ENCODE assay signal across 14 cellular contexts in the genomic region with DNA sequence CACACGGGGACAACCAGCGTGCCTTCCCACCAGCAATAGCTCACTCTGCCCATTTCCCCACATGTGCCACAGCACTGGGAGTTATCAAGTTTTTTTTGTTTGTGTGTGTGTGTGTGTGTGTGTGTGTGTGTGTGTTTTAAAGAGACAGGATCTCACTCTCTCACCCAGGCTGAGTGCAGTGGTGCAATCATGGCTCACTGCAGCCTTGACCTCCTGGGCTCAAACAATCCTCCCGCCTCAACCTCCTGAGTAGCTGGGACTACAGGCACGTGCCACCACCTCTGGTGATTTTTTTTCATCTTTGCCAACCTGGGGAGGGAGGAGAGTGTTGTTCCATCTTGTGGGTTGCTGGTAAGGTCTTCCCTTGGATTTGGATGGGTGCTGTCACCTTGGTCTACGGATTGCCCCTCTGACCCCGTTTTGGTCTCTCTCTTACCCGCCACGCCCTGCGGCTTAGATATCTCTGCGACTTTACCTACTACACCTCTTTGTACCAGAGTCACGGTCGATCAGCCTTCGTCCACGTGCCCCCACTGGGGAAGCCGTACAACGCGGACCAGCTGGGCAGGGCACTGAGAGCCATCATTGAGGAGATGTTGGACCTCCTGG. TPM values are rescaled to one million over a fixed set of nuclear protein-coding genes. Genes with fewer than 3 reads are reported as not detected.
A peak's percentile ranks its signal among the peaks of the same experiment; 100 is the strongest.
DNase-seq lines count a peak whose midpoint lies in the region; ATAC-seq and TF ChIP-seq lines count a peak whose summit lies in the region.
"Had no signal": no experiment of that assay in that cellular context is flagged by ENCODE, and none has a peak within 500 bp of the region (broad histone marks: within the 10 kb centered on the region; RNA-seq: fewer than 3 reads in every experiment).

No MANE protein-coding gene starts in this region.

- no peaks in the 10 kb centered on the region for H4K20me1 ChIP-seq in BLaER1 treated with 17β-estradiol and CSF1 and Interleukin-3, amounts not matched to agents 10 nM and 100 nM

- H3K9ac ChIP-seq in BLaER1 treated with 17β-estradiol and CSF1 and Interleukin-3, amounts not matched to agents 10 nM and 100 nM = peak overlapping the region in 10 of 11 experiments; percentile 0 to 71 (median 58); a peak in 13 of 22 replicates

- peak overlapping the region; percentile 68 to 85 (median 80); a peak in 20 of 22 replicates for H3K27ac ChIP-seq in BLaER1 treated with 17β-estradiol and CSF1 and Interleukin-3, amounts not matched to agents 10 nM and 100 nM
- peak overlapping the region; percentile 51 to 96 (median 90) for H3K27ac ChIP-seq in adrenal gland

- ATAC-seq in mucosa of descending colon (peak; percentile 20), HG03460 (IDR thresholded peaks at IDR 0.05; ENCODE audit: unreplicated experiment) (no peak), sciatic nerve (no peak)
- ATAC-seq: activated CD8-positive, alpha-beta T cell treated with anti-CD3 and anti-CD28 coated beads for 36 hours had no signal

- peaks cover 27 to 68% (median 36%) of the 10 kb centered on the region in 10 experiments for H3K4me1 ChIP-seq in BLaER1 treated with 17β-estradiol and CSF1 and Interleukin-3, amounts not matched to agents 10 nM and 100 nM
- H3K4me1 ChIP-seq in adrenal gland (replicated peaks in 1 of 2) (peaks cover 21 to 23% of the 10 kb centered on the region in 2 donors), mucosa of descending colon (ENCODE audit: low read depth) (peaks cover 17% of the 10 kb centered on the region)

- DNase-seq in adrenal gland (peak in 5 of 7 donors; percentile 45 to 68 (median 61)), mucosa of descending colon (no peak), sciatic nerve (ENCODE audit: low spot score) (no peak)
- DNase-seq in stimulated activated naive CD4-positive, alpha-beta T cell (lab: John Stamatoyannopoulos, UW) = no peak
- DNase-seq: activated CD8-positive, alpha-beta T cell treated with anti-CD3 and anti-CD28 coated beads for 36 hours; activated naive CD4-positive, alpha-beta T cell treated with Interleukin-2 at 50 U/mL for 16 hours; DND-41; immature natural killer cell; NCI-H2227 treated with DMSO at 0.1 percent for 48 hours had no signal

- WGBS in adrenal gland, 4 donors = 84 to 87% (median 85%) methylated on average over 16 to 17 of the region's 17 CpGs

- no peak for TF ChIP-seq POLR2A in adrenal gland (IDR thresholded peaks at IDR 0.05)

- no peaks in the 10 kb centered on the region for H3K27me3 ChIP-seq in BLaER1 treated with 17β-estradiol and CSF1 and Interleukin-3, amounts not matched to agents 10 nM and 100 nM
- no peaks in the 10 kb centered on the region for H3K27me3 ChIP-seq in adrenal gland

- intact Hi-C loops in adrenal gland (cut with DNase I) (no loop called here), mucosa of descending colon (cut with DNase I, micrococcal nuclease) (no loop called here), sciatic nerve (cut with DNase I) (no loop called here)

- no peak overlapping the region for H3K4me3 ChIP-seq in BLaER1 treated with 17β-estradiol and CSF1 and Interleukin-3, amounts not matched to agents 10 nM and 100 nM
- H3K4me3 ChIP-seq in adrenal gland (no peak overlapping the region), mucosa of descending colon (no peak overlapping the region)

- peaks cover 0 to 84% (median 29%) of the 10 kb centered on the region in 11 experiments; a peak in 17 of 22 replicates for H3K36me3 ChIP-seq in BLaER1 treated with 17β-estradiol and CSF1 and Interleukin-3, amounts not matched to agents 10 nM and 100 nM
- H3K36me3 ChIP-seq in adrenal gland (replicated peaks in 1 of 2) = peaks cover 0 to 46% of the 10 kb centered on the region in 2 donors
- no peaks in the 10 kb centered on the region for H3K36me3 ChIP-seq in mucosa of descending colon (ENCODE audit: low read depth)

- TF ChIP-seq CTCF in adrenal gland (IDR thresholded peaks at IDR 0.05) (no peak), mucosa of descending colon (IDR thresholded peaks at IDR 0.05) (no peak)

- peak overlapping the region; percentile 62 to 84 (median 75); a peak in 21 of 22 replicates for H3K4me2 ChIP-seq in BLaER1 treated with 17β-estradiol and CSF1 and Interleukin-3, amounts not matched to agents 10 nM and 100 nM

- peaks cover 8 to 15% (median 12%) of the 10 kb centered on the region in 11 experiments; a peak in 18 of 22 replicates for H3K9me3 ChIP-seq in BLaER1 treated with 17β-estradiol and CSF1 and Interleukin-3, amounts not matched to agents 10 nM and 100 nM (replicated peaks in 1 of 11)
- no peaks in the 10 kb centered on the region for H3K9me3 ChIP-seq in adrenal gland (replicated peaks in 1 of 3)
- H3K9me3 ChIP-seq in mucosa of descending colon = no peaks in the 10 kb centered on the region

RNA-seq across cellular contexts. Expression of a gene that starts 22.6 kb away (rescaled TPM):
- total RNA-seq in adrenal gland (10 to 100 TPM; 31.6 to 89.2 (median 58.6) TPM), mucosa of descending colon (10 to 100 TPM; 77.1 to 97.4 (median 91.5) TPM), sciatic nerve (49.6 TPM)
- 10 to 100 TPM; 20.3 to 46.1 (median 21.1) TPM for polyA plus RNA-seq in adrenal gland

RNA-seq across cellular contexts. Expression of a gene that starts 22.9 kb away (rescaled TPM):
- 10 to 100 TPM in 4 of 8 donors, 1 to 10 TPM in 3, under 1 TPM in 1; 0.90 to 29.2 (median 9.0) TPM for total RNA-seq in adrenal gland
- polyA plus RNA-seq in adrenal gland = 1 to 10 TPM in 2 of 3 donors, under 1 TPM in 1; 0.33 to 5.3 (median 2.6) TPM
- 10 to 100 TPM; 13.8 to 28.2 (median 20.4) TPM for total RNA-seq in mucosa of descending colon
- total RNA-seq in sciatic nerve = 8.3 TPM
- total RNA-seq: activated CD8-positive, alpha-beta T cell treated with anti-CD3 and anti-CD28 coated beads for 36 hours; frontal cortex had no signal
- polyA plus RNA-seq: immature natural killer cell had no signal

RNA-seq across cellular contexts. Expression of a gene that starts 34.4 kb away (rescaled TPM):
- 10 to 100 TPM in 7 of 8 donors, 1 to 10 TPM in 1; 8.7 to 38.2 (median 22.5) TPM for total RNA-seq in adrenal gland
- 10 to 100 TPM in 1 of 3 donors, 1 to 10 TPM in 2; 5.1 to 18.4 (median 8.5) TPM for polyA plus RNA-seq in adrenal gland
- 1 to 10 TPM; 2.1 to 8.8 (median 5.8) TPM for total RNA-seq in mucosa of descending colon
- 8.2 TPM for total RNA-seq in sciatic nerve
- total RNA-seq: activated CD8-positive, alpha-beta T cell treated with anti-CD3 and anti-CD28 coated beads for 36 hours; pulmonary artery endothelial cell; SK-MEL-5 had no signal

RNA-seq across cellular contexts. Expression of a gene that starts 40.2 kb away (rescaled TPM):
- total RNA-seq in adrenal gland = 100 to 1,000 TPM; 107 to 290 (median 161) TPM
- polyA plus RNA-seq in adrenal gland = 100 to 1,000 TPM; 105 to 195 (median 120) TPM
- total RNA-seq in mucosa of descending colon = 100 to 1,000 TPM in 2 of 3 donors, 10 to 100 TPM in 1; 86.3 to 158 (median 124) TPM
- 45.7 TPM for total RNA-seq in sciatic nerve

RNA-seq across cellular contexts. Expression of a gene that starts 56.2 kb away (rescaled TPM):
- 100 to 1,000 TPM in 1 of 8 donors, 10 to 100 TPM in 7; 38.9 to 119 (median 73.7) TPM for total RNA-seq in adrenal gland
- 100 to 1,000 TPM in 2 of 3 donors, 1 to 10 TPM in 1; 9.1 to 160 (median 136) TPM for polyA plus RNA-seq in adrenal gland
- 10 to 100 TPM; 31.2 to 48.6 (median 41.1) TPM for total RNA-seq in mucosa of descending colon
- total RNA-seq in sciatic nerve = 82.5 TPM

Comparison
In these comparisons a context has a peak if more than half of its experiments do, and no peak if none do; other contexts are left out.
1. DNase-seq: peak in adrenal gland (5 of 7); none in mucosa of descending colon (0 of 3), stimulated activated naive CD4-positive, alpha-beta T cell (0 of 6) and sciatic nerve (single experiment).